12 cellular contexts compared by ENCODE assay signal in the genomic region with DNA sequence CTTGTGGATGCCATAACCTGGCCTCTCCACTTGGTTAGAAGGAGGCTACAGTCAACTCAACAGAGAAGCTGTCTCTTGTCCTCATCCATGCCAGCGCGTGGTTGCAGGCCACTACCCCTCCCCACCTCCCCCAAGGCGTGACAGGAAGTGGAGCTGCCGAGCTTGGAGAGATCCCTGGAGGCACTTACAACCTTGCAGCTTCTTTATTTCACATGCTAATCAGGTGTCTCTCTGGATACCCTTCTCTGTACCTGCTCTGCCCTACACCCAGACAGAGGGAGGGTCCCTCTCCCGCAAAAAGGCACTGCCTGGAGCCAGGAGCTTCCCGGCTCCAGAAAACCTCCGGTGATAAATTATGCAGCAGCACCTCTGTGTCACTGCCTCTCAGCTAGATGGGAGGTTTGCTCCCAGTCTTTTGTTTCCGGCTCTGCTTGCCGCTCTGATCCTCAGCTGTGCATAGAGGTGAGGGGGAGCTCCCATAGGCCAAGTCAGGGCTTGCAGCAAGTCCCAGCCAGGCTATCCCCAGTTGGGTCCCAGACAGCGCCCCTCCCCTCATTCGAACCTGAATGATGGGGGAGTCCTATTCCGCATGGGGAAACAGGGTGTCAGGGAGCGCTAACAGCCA. TPM values are rescaled to one million over a fixed set of nuclear protein-coding genes. Genes with fewer than 3 reads are reported as not detected.
A peak's percentile ranks its signal among the peaks of the same experiment; 100 is the strongest.
DNase-seq lines count a peak whose midpoint lies in the region; ATAC-seq and TF ChIP-seq lines count a peak whose summit lies in the region.
"Had no signal": no experiment of that assay in that cellular context is flagged by ENCODE, and none has a peak within 500 bp of the region (broad histone marks: within the 10 kb centered on the region; RNA-seq: fewer than 3 reads in every experiment).

No MANE protein-coding gene starts in this region.

- in situ Hi-C loops in transverse colon (cut with MboI; ENCODE audit: low pct_ligation_motif_present in 1 of 4, low pct_unique_long_range_greater_than_20kb in 1 of 4, low sequenced_read_pairs in 3 of 4), result loop anchor here in 1 of 4 donors (10.0 kb wide), 1 partner anchor 242 kb away; no protein-coding TSS in a partner anchor

- H3K27me3 ChIP-seq in BLaER1, result peaks cover 55% of the 10 kb centered on the region
- H3K27me3 ChIP-seq in layer of hippocampus (ENCODE audit: control insufficient read depth, insufficient read depth, low read length), result no peaks in the 10 kb centered on the region
- peaks cover 6% of the 10 kb centered on the region for H3K27me3 ChIP-seq in transverse colon

- no peaks in the 10 kb centered on the region for H3K9me3 Mint-ChIP-seq in activated CD8-positive, alpha-beta memory T cell treated with anti-CD3 and anti-CD28 coated beads, Interleukin-2, amount 10 ng/mL, durations not matched to agents 7 days and 5 days (ENCODE audit: low read depth)
- H3K9me3 Mint-ChIP-seq: activated B cell treated with CpG ODN at 0.5 μM for 24 hours had no signal

- TF ChIP-seq POLR2A in transverse colon (IDR thresholded peaks at IDR 0.05), result no peak

- no peak for TF ChIP-seq CTCF in transverse colon (IDR thresholded peaks at IDR 0.05)

- H3K27ac ChIP-seq in BLaER1 (no peak overlapping the region), angular gyrus (ENCODE audit: low read depth, low read length) (peak overlapping the region; percentile 7), layer of hippocampus (ENCODE audit: low read depth, low read length) (peak overlapping the region; percentile 58), transverse colon (peak overlapping the region in 1 of 4 donors; percentile 26)
- H3K27ac ChIP-seq: GM23248, lower lobe of right lung had no signal

- ATAC-seq in activated CD8-positive, alpha-beta memory T cell treated with anti-CD3 and anti-CD28 coated beads, Interleukin-2, amount 10 ng/mL, durations not matched to agents 7 days and 5 days, result no peak
- ATAC-seq: lower lobe of right lung had no signal

- peaks cover 74% of the 10 kb centered on the region for H3K27me3 Mint-ChIP-seq in activated CD8-positive, alpha-beta memory T cell treated with anti-CD3 and anti-CD28 coated beads, Interleukin-2, amount 10 ng/mL, durations not matched to agents 7 days and 5 days

- H3K27ac Mint-ChIP-seq in activated CD8-positive, alpha-beta memory T cell treated with anti-CD3 and anti-CD28 coated beads, Interleukin-2, amount 10 ng/mL, durations not matched to agents 7 days and 5 days, result no peak overlapping the region
- H3K27ac Mint-ChIP-seq: activated B cell treated with CpG ODN at 0.5 μM for 24 hours had no signal

- peak; percentile 39 for DNase-seq in NCI-H1436 treated with DMSO at 0.1 percent for 48 hours (lab: John Stamatoyannopoulos, UW)
- no peak for DNase-seq in transverse colon
- DNase-seq in activated naive CD4-positive, alpha-beta T cell treated with Interleukin-2 at 50 U/mL for 16 hours, result no peak
- no peak for DNase-seq in activated CD8-positive, alpha-beta memory T cell treated with anti-CD3 and anti-CD28 coated beads, Interleukin-2, amount 10 ng/mL, durations not matched to agents 7 days and 5 days
- DNase-seq in middle frontal gyrus (ENCODE audit: extremely low spot score, low spot score), result no peak
- DNase-seq: activated B cell treated with CpG ODN at 0.5 μM for 24 hours, GM23248, lower lobe of right lung, MM.1S had no signal

- intact Hi-C loops in transverse colon (cut with DNase I; ENCODE audit: low total_unique reads), result no loop called here

- WGBS in transverse colon (ENCODE audit: low coverage in 1 of 2), 2 donors, result 34% methylated on average over 13 of the region's 13 CpGs; no CpG with 5 or more reads in 1 of the 2 donors

- no peak overlapping the region for H3K4me3 Mint-ChIP-seq in activated CD8-positive, alpha-beta memory T cell treated with anti-CD3 and anti-CD28 coated beads, Interleukin-2, amount 10 ng/mL, durations not matched to agents 7 days and 5 days
- H3K4me3 Mint-ChIP-seq: activated B cell treated with CpG ODN at 0.5 μM for 24 hours had no signal

- no peak overlapping the region for H3K9ac ChIP-seq in BLaER1
- H3K9ac ChIP-seq: GM23248 had no signal

- CTCF ChIA-PET in activated CD8-positive, alpha-beta memory T cell treated with anti-CD3 and anti-CD28 coated beads, Interleukin-2, amount 10 ng/mL, durations not matched to agents 7 days and 5 days (lab: Charles Lee), result interaction anchor here (0.9 to 2.6 kb wide), 2 partner anchors 16 to 240 kb away, joined by 3 to 6 read pairs; no protein-coding TSS in a partner anchor

- H3K9me3 ChIP-seq in BLaER1 (no peaks in the 10 kb centered on the region), transverse colon (no peaks in the 10 kb centered on the region)
- H3K9me3 ChIP-seq: lower lobe of right lung had no signal

- H3K4me1 ChIP-seq in BLaER1 (peaks cover 26% of the 10 kb centered on the region), transverse colon (peaks cover 3 to 37% (median 14%) of the 10 kb centered on the region in 4 donors)

- peaks cover 10% of the 10 kb centered on the region for H3K4me1 Mint-ChIP-seq in activated CD8-positive, alpha-beta memory T cell treated with anti-CD3 and anti-CD28 coated beads, Interleukin-2, amount 10 ng/mL, durations not matched to agents 7 days and 5 days

- no peaks in the 10 kb centered on the region for H3K36me3 Mint-ChIP-seq in activated CD8-positive, alpha-beta memory T cell treated with anti-CD3 and anti-CD28 coated beads, Interleukin-2, amount 10 ng/mL, durations not matched to agents 7 days and 5 days

- H3K4me3 ChIP-seq in BLaER1 (no peak overlapping the region), transverse colon (peak overlapping the region in 2 of 4 donors; percentile 9 to 27)
- H3K4me3 ChIP-seq: GM23248, lower lobe of right lung had no signal

- no peaks in the 10 kb centered on the region for H3K36me3 ChIP-seq in BLaER1
- H3K36me3 ChIP-seq in transverse colon, result no peaks in the 10 kb centered on the region
- H3K36me3 ChIP-seq: lower lobe of right lung had no signal

- no peak for TF ChIP-seq EP300 in transverse colon (IDR thresholded peaks at IDR 0.05; ENCODE audit: low read depth)

- peaks cover 26% of the 10 kb centered on the region for H4K20me1 ChIP-seq in BLaER1

- peak overlapping the region; percentile 68 for H3K4me2 ChIP-seq in BLaER1

RNA-seq across cellular contexts. Expression of a gene that starts 5.7 kb away (rescaled TPM):
- 10 to 100 TPM in 3 of 4 donors, 1 to 10 TPM in 1; 7.9 to 52.4 (median 16.2) TPM for total RNA-seq in transverse colon
- total RNA-seq in activated CD8-positive, alpha-beta memory T cell treated with anti-CD3 and anti-CD28 coated beads, Interleukin-2, amount 10 ng/mL, durations not matched to agents 7 days and 5 days, result under 1 TPM; 0.12 to 0.16 TPM

RNA-seq across cellular contexts. Expression of a gene that starts 23.9 kb away (rescaled TPM):
- 10 to 100 TPM; 18.3 to 27.0 (median 24.6) TPM for total RNA-seq in transverse colon
- total RNA-seq in activated CD8-positive, alpha-beta memory T cell treated with anti-CD3 and anti-CD28 coated beads, Interleukin-2, amount 10 ng/mL, durations not matched to agents 7 days and 5 days, result 10 to 100 TPM; 14.5 to 18.2 TPM

Comparison
In these comparisons a context has a peak if more than half of its experiments do, and no peak if none do; other contexts are left out.
1. RNA of a gene that starts 5.7 kb away (total RNA-seq): 7.9 to 52.4 TPM in transverse colon; 0.12 to 0.16 TPM in activated CD8-positive, alpha-beta memory T cell treated with anti-CD3 and anti-CD28 coated beads, Interleukin-2, amount 10 ng/mL, durations not matched to agents 7 days and 5 days; every median in the first group is over 4 times any median in the second.